ENCODE assay signal across 1 cellular context in genomic region chr2:238239872-238240760, GRCh38.
TF ChIP-seq lines count a peak whose summit lies in the region.

Gene HES6, minus strand, starts transcription at chr2:238240038. Its CDS starts 133 bp downstream, at chr2:238239905.

TF ChIP-seq in K562, 482 proteins besides CTCF, POLR2A, EP300 and RAD21 (continued from another document and continues in another):
- TF ChIP-seq, protein P1, sequence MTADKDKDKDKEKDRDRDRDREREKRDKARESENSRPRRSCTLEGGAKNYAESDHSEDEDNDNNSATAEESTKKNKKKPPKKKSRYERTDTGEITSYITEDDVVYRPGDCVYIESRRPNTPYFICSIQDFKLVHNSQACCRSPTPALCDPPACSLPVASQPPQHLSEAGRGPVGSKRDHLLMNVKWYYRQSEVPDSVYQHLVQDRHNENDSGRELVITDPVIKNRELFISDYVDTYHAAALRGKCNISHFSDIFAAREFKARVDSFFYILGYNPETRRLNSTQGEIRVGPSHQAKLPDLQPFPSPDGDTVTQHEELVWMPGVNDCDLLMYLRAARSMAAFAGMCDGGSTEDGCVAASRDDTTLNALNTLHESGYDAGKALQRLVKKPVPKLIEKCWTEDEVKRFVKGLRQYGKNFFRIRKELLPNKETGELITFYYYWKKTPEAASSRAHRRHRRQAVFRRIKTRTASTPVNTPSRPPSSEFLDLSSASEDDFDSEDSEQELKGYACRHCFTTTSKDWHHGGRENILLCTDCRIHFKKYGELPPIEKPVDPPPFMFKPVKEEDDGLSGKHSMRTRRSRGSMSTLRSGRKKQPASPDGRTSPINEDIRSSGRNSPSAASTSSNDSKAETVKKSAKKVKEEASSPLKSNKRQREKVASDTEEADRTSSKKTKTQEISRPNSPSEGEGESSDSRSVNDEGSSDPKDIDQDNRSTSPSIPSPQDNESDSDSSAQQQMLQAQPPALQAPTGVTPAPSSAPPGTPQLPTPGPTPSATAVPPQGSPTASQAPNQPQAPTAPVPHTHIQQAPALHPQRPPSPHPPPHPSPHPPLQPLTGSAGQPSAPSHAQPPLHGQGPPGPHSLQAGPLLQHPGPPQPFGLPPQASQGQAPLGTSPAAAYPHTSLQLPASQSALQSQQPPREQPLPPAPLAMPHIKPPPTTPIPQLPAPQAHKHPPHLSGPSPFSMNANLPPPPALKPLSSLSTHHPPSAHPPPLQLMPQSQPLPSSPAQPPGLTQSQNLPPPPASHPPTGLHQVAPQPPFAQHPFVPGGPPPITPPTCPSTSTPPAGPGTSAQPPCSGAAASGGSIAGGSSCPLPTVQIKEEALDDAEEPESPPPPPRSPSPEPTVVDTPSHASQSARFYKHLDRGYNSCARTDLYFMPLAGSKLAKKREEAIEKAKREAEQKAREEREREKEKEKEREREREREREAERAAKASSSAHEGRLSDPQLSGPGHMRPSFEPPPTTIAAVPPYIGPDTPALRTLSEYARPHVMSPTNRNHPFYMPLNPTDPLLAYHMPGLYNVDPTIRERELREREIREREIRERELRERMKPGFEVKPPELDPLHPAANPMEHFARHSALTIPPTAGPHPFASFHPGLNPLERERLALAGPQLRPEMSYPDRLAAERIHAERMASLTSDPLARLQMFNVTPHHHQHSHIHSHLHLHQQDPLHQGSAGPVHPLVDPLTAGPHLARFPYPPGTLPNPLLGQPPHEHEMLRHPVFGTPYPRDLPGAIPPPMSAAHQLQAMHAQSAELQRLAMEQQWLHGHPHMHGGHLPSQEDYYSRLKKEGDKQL (CRISPR knock-in tag; IDR thresholded peaks at IDR 0.05; ENCODE audit: borderline replicate concordance), result no peak
- TF ChIP-seq, protein P2, sequence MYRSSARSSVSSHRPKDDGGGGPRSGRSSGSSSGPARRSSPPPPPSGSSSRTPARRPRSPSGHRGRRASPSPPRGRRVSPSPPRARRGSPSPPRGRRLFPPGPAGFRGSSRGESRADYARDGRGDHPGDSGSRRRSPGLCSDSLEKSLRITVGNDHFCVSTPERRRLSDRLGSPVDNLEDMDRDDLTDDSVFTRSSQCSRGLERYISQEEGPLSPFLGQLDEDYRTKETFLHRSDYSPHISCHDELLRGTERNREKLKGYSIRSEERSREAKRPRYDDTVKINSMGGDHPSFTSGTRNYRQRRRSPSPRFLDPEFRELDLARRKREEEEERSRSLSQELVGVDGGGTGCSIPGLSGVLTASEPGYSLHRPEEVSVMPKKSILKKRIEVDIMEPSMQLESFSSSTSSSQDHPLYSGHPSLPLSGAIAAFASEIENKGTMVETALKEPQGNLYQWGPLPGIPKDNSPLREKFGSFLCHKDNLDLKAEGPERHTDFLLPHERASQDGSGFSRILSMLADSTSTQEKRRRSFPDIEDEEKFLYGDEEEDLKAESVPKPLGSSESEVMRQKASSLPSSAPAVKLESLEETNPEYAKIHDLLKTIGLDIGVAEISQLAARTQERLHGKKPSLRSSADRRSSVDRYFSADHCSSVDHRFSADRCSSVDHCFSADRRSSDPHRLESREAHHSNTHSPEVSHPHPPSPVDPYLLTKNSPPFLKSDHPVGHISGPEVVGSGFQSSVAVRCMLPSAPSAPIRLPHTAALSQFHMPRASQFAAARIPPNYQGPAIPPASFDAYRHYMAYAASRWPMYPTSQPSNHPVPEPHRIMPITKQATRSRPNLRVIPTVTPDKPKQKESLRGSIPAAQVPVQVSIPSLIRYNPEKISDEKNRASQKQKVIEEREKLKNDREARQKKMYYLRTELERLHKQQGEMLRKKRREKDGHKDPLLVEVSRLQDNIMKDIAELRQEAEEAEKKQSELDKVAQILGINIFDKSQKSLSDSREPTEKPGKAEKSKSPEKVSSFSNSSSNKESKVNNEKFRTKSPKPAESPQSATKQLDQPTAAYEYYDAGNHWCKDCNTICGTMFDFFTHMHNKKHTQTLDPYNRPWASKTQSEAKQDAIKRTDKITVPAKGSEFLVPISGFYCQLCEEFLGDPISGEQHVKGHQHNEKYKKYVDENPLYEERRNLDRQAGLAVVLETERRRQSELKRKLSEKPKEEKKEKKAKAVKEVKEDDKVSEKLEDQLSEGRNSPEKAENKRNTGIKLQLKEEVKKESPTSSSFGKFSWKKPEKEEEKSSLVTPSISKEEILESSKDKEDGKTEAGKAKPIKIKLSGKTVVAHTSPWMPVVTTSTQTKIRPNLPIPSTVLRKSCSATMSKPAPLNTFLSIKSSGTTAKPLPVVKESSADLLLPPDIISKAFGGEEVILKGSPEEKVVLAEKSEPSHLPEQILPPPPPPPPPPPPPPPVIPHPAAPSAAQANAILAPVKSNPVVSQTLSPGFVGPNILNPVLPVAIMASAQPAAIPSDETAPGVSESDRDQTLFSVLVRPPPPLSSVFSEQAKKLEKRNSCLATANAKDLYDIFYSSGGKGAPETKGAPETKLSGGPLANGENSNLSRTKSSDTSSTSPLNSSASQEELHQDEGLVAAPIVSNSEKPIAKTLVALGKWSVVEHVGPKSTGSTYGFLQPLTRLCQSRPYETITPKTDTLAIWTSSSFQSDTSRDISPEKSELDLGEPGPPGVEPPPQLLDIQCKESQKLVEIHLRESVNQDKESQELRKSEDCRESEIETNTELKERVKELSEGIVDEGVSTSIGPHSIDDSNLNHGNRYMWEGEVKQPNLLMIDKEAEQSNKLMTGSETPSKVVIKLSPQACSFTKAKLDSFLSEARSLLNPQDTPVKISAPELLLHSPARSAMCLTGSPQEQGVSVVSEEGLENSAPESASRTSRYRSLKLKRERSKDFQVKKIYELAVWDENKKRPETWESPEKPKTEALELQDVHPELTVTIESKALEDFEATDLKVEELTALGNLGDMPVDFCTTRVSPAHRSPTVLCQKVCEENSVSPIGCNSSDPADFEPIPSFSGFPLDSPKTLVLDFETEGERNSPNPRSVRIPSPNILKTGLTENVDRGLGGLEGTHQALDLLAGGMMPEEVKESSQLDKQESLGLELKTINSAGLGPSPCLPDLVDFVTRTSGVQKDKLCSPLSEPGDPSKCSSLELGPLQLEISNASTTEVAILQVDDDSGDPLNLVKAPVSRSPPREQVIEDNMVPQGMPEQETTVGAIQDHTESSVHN (IDR thresholded peaks at IDR 0.05; ENCODE audit: borderline replicate concordance in 1 of 2, low read depth in 1 of 2), result no peak
- TF ChIP-seq SIN3A (IDR thresholded peaks at IDR 0.05; ENCODE audit: borderline replicate concordance in 2 of 2, control insufficient read depth in 1 of 2, low read depth in 2 of 2, low read length in 2 of 2), result peak in 1 of 2 experiments; percentile 40; a peak in 1 of 4 replicates
- TF ChIP-seq RNF2 (IDR thresholded peaks at IDR 0.05), result no peak
- peak; percentile 78; the same call in 1 of the 2 replicates for TF ChIP-seq PHF8 (IDR thresholded peaks at IDR 0.05; ENCODE audit: borderline replicate concordance, low read length)
- no peak for TF ChIP-seq RCOR1 (IDR thresholded peaks at IDR 0.05; ENCODE audit: borderline replicate concordance in 1 of 2, low read depth in 2 of 2, low read length in 2 of 2)
- TF ChIP-seq, protein P3, sequence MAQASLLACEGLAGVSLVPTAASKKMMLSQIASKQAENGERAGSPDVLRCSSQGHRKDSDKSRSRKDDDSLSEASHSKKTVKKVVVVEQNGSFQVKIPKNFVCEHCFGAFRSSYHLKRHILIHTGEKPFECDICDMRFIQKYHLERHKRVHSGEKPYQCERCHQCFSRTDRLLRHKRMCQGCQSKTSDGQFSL (CRISPR knock-in tag; IDR thresholded peaks at IDR 0.05), result no peak
- TF ChIP-seq, protein P3 (tag; IDR thresholded peaks at IDR 0.05), result no peak
- TF ChIP-seq, protein P4, sequence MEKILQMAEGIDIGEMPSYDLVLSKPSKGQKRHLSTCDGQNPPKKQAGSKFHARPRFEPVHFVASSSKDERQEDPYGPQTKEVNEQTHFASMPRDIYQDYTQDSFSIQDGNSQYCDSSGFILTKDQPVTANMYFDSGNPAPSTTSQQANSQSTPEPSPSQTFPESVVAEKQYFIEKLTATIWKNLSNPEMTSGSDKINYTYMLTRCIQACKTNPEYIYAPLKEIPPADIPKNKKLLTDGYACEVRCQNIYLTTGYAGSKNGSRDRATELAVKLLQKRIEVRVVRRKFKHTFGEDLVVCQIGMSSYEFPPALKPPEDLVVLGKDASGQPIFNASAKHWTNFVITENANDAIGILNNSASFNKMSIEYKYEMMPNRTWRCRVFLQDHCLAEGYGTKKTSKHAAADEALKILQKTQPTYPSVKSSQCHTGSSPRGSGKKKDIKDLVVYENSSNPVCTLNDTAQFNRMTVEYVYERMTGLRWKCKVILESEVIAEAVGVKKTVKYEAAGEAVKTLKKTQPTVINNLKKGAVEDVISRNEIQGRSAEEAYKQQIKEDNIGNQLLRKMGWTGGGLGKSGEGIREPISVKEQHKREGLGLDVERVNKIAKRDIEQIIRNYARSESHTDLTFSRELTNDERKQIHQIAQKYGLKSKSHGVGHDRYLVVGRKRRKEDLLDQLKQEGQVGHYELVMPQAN (IDR thresholded peaks at IDR 0.05; ENCODE audit: borderline replicate concordance), result no peak
- TF ChIP-seq RBM39 (optimal IDR thresholded peaks at IDR 0.05; ENCODE audit: low read depth, low read length), result no peak
- TF ChIP-seq ZNF655 (CRISPR knock-in tag; IDR thresholded peaks at IDR 0.05), result no peak
- no peak for TF ChIP-seq ATF1 (CRISPR knock-in tag; IDR thresholded peaks at IDR 0.05)
- TF ChIP-seq ATF1 (tag; IDR thresholded peaks at IDR 0.05), result no peak
- TF ChIP-seq, protein P5, sequence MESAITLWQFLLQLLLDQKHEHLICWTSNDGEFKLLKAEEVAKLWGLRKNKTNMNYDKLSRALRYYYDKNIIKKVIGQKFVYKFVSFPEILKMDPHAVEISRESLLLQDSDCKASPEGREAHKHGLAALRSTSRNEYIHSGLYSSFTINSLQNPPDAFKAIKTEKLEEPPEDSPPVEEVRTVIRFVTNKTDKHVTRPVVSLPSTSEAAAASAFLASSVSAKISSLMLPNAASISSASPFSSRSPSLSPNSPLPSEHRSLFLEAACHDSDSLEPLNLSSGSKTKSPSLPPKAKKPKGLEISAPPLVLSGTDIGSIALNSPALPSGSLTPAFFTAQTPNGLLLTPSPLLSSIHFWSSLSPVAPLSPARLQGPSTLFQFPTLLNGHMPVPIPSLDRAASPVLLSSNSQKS (CRISPR knock-in tag; IDR thresholded peaks at IDR 0.05), result no peak
- no peak for TF ChIP-seq MTA1 (IDR thresholded peaks at IDR 0.05; ENCODE audit: borderline replicate concordance)
- TF ChIP-seq FOS (IDR thresholded peaks at IDR 0.05; ENCODE audit: extremely low read depth, insufficient read length), result peak; percentile 47
- TF ChIP-seq SOX6 (IDR thresholded peaks at IDR 0.05), result 0 out of 2 replicates have a peak, but pooled peaks have one; percentile 29
- TF ChIP-seq PTRF (tag; IDR thresholded peaks at IDR 0.05), result no peak
- no peak for TF ChIP-seq GTF2A2 (tag; IDR thresholded peaks at IDR 0.05)
- peak; percentile 97 for TF ChIP-seq TBP (optimal IDR thresholded peaks at IDR 0.05; ENCODE audit: low read depth, low read length)
- no peak for TF ChIP-seq MEF2D (tag; conservative IDR thresholded peaks at IDR 0.05; ENCODE audit: low read depth)
- TF ChIP-seq ZNF124 (CRISPR knock-in tag; IDR thresholded peaks at IDR 0.05), result no peak
- TF ChIP-seq NELFE (IDR thresholded peaks at IDR 0.05; ENCODE audit: insufficient read depth, insufficient read length), result peak; percentile 54
- 0 out of 4 replicates have a peak, but pooled peaks of 1 of the 2 experiments have one; percentile 28 for TF ChIP-seq MNT (conservative IDR thresholded peaks at IDR 0.05)
- TF ChIP-seq BRD9 (IDR thresholded peaks at IDR 0.05; ENCODE audit: low read depth, partially characterized antibody), result no peak
- TF ChIP-seq ZC3H11A (IDR thresholded peaks at IDR 0.05; ENCODE audit: low read depth, low read length), result no peak
- TF ChIP-seq ZNF764 (CRISPR knock-in tag; IDR thresholded peaks at IDR 0.05; ENCODE audit: low read depth), result no peak
- peak; percentile 67 for TF ChIP-seq FIP1L1 (IDR thresholded peaks at IDR 0.05; ENCODE audit: low read depth, low read length, poor library complexity, severe bottlenecking)
